Comparison of ENCODE assay signal across 12 cellular contexts in genomic region chr2:159381574-159381973, GRCh38.
DNase-seq lines count a peak whose midpoint lies in the region; ATAC-seq and TF ChIP-seq lines count a peak whose summit lies in the region.
"Had no signal": no experiment of that assay in that cellular context is flagged by ENCODE, and none has a peak within 500 bp of the region (broad histone marks: within the 10 kb centered on the region; RNA-seq: fewer than 3 reads in every experiment).

No MANE protein-coding gene starts in this region.

- TF ChIP-seq POLR2A in right lobe of liver (IDR thresholded peaks at IDR 0.05): no peak

- peaks cover 18% of the 10 kb centered on the region for H3K4me1 ChIP-seq in Loucy (ENCODE audit: insufficient read depth, low read length, poor library complexity, severe bottlenecking)
- H3K4me1 ChIP-seq in right lobe of liver: peaks cover 0 to 5% (median 0%) of the 10 kb centered on the region in 4 donors
- H3K4me1 ChIP-seq: Peyer's patch, sigmoid colon had no signal

- H3K9me3 ChIP-seq in Loucy (ENCODE audit: insufficient read depth, low read depth, low read length): no peaks in the 10 kb centered on the region
- H3K9me3 ChIP-seq in right lobe of liver: no peaks in the 10 kb centered on the region
- H3K9me3 ChIP-seq: Peyer's patch, sigmoid colon had no signal

- no peak for DNase-seq in right lobe of liver
- DNase-seq in NCI-H1105 treated with DMSO at 0.1 percent for 48 hours (lab: John Stamatoyannopoulos, UW): no peak
- DNase-seq in NCI-H1930 (lab: John Stamatoyannopoulos, UW): no peak
- no peak for DNase-seq in posterior vena cava (ENCODE audit: low spot score)
- DNase-seq: Calu3, NCI-H226, sigmoid colon had no signal

- H3K79me2 ChIP-seq in Loucy (ENCODE audit: insufficient read depth, low read length): no peaks in the 10 kb centered on the region

- H2AFZ ChIP-seq in Loucy (ENCODE audit: low read length): no peak overlapping the region

- peak; percentile 88 for ATAC-seq in GM18909 (IDR thresholded peaks at IDR 0.05; ENCODE audit: poor library complexity, unreplicated experiment)
- peak; percentile 90 for ATAC-seq in HG02759 (IDR thresholded peaks at IDR 0.05; ENCODE audit: unreplicated experiment)
- peak in 3 of 4 donors; percentile 45 to 66 (median 48) for ATAC-seq in right lobe of liver
- no peak for ATAC-seq in HG02840 (IDR thresholded peaks at IDR 0.05; ENCODE audit: low FRiP score, unreplicated experiment)

- intact Hi-C loops in right lobe of liver (cut with DNase I) (no loop called here), posterior vena cava (cut with DNase I) (no loop called here)

- H3K36me3 ChIP-seq in Loucy (ENCODE audit: insufficient read depth, low read length) (no peaks in the 10 kb centered on the region; the same call in 1 of the 2 replicates), right lobe of liver (peaks cover 0 to 23% (median 0%) of the 10 kb centered on the region in 4 donors)

- H3K27me3 ChIP-seq in Loucy (ENCODE audit: insufficient read depth, low read length, poor library complexity, severe bottlenecking): no peaks in the 10 kb centered on the region
- no peaks in the 10 kb centered on the region for H3K27me3 ChIP-seq in right lobe of liver
- H3K27me3 ChIP-seq: Peyer's patch, sigmoid colon had no signal

- no peaks in the 10 kb centered on the region for H3K9me2 ChIP-seq in Loucy (replicated peaks; ENCODE audit: low read depth, low read length)

- H4K20me1 ChIP-seq in Loucy (ENCODE audit: insufficient read depth, low read length, poor library complexity, severe bottlenecking): no peaks in the 10 kb centered on the region

- H3F3A ChIP-seq in Loucy (ENCODE audit: low read depth): peaks cover 3% of the 10 kb centered on the region; the same call in 1 of the 2 replicates

- no peak overlapping the region for H3K27ac ChIP-seq in right lobe of liver
- H3K27ac ChIP-seq: sigmoid colon had no signal

- no peak for TF ChIP-seq CTCF in Loucy (conservative IDR thresholded peaks at IDR 0.05; ENCODE audit: low read length)
- TF ChIP-seq CTCF in right lobe of liver (IDR thresholded peaks at IDR 0.05): no peak

- H3K4me2 ChIP-seq in Loucy (ENCODE audit: low read depth, low read length, poor library complexity, severe bottlenecking): peak overlapping the region; percentile 35

- H3K4me3 ChIP-seq in Loucy (ENCODE audit: low read length, poor library complexity, severe bottlenecking) (no peak overlapping the region), right lobe of liver (no peak overlapping the region)
- H3K4me3 ChIP-seq: Peyer's patch, sigmoid colon had no signal

- no peak overlapping the region for H3K9ac ChIP-seq in Loucy (ENCODE audit: low read depth, low read length, poor library complexity, severe bottlenecking)
